8 cellular contexts compared by ENCODE assay signal in the genomic region with DNA sequence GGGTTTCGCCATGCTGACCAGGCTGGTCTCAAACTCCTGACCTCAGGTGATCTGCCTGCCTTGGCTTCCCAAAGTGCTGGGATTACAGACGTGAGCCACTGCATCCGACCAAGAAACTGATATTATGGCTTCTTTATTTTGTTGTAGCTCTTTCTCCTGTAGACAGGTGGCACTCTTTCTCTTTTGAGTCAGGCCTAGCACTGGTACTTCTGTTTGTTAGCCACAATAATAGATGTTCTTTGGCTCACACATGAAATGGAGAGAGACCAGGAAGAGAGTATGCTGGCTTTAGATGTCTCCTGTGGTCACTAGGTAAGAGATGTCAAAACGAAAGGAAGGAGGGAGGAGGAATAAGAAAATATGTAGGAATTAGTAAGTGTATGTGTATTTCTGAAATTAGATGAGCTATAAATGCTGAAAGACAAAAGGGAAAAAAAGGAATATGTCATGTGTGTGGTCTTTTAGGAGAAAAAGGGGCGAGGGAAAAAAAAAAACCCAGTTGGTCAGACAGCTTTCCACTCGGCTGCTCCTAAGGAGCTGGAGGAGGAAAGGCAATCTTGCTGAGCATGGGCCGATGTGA.
DNase-seq lines count a peak whose midpoint lies in the region; ATAC-seq and TF ChIP-seq lines count a peak whose summit lies in the region.

No MANE protein-coding gene starts in this region.

- CTCF ChIA-PET in activated CD4-positive, alpha-beta T cell treated with anti-CD3 and anti-CD28 coated beads for 36 hours (lab: Charles Lee): interaction anchor here (0.6 to 6.4 kb wide), 49 partner anchors 9 to 663 kb away, joined by 3 to 56 read pairs (median 4); no protein-coding TSS in a partner anchor

- H3K9me3 Mint-ChIP-seq in activated CD4-positive, alpha-beta T cell treated with anti-CD3 and anti-CD28 coated beads for 36 hours (ENCODE audit: low read depth): no peaks in the 10 kb centered on the region

- peaks cover 19% of the 10 kb centered on the region for H3K36me3 Mint-ChIP-seq in activated CD4-positive, alpha-beta T cell treated with anti-CD3 and anti-CD28 coated beads for 36 hours (ENCODE audit: low read depth)

- H3K36me3 ChIP-seq in heart right ventricle (peaks cover 0 to 100% (median 35%) of the 10 kb centered on the region in 9 donors), spleen (peaks cover 0 to 100% (median 62%) of the 10 kb centered on the region in 6 donors)

- H3K27me3 ChIP-seq in heart right ventricle (no peaks in the 10 kb centered on the region), spleen (replicated peaks in 1 of 7) (no peaks in the 10 kb centered on the region)

- intact Hi-C loops in activated CD4-positive, alpha-beta T cell treated with anti-CD3 and anti-CD28 coated beads for 36 hours (cut with DNase I, micrococcal nuclease): loop anchor here (1.0 to 10.0 kb wide), 3 partner anchors 43 to 723 kb away; no protein-coding TSS in a partner anchor
- intact Hi-C loops in heart right ventricle (cut with DNase I): loop anchor here in 4 of 10 donors (1.0 to 5.0 kb wide), 2 partner anchors 400 kb away; no protein-coding TSS in a partner anchor
- intact Hi-C loops in spleen (cut with DNase I; ENCODE audit: low total_unique reads): no loop called here

- peak; percentile 83 for ATAC-seq in activated CD4-positive, alpha-beta T cell treated with anti-CD3 and anti-CD28 coated beads for 36 hours
- ATAC-seq in heart right ventricle: peak in 7 of 8 donors; percentile 32 to 77 (median 47)

- H3K27ac ChIP-seq in VCaP (peak overlapping the region; percentile 22), heart right ventricle (no peak overlapping the region), spleen (no peak overlapping the region)

- H3K4me1 ChIP-seq in heart right ventricle (peaks cover 0 to 16% (median 0%) of the 10 kb centered on the region in 9 donors), spleen (no peaks in the 10 kb centered on the region)

- peak; percentile 80 for TF ChIP-seq CTCF in VCaP (conservative IDR thresholded peaks at IDR 0.05)
- peak in 8 of 9 donors; percentile 39 to 67 (median 62) for TF ChIP-seq CTCF in heart right ventricle (IDR thresholded peaks at IDR 0.05)
- peak; percentile 28 to 60 (median 45) for TF ChIP-seq CTCF in spleen (IDR thresholded peaks at IDR 0.05 in 8 of 11, conservative IDR thresholded peaks at IDR 0.05 in 3 of 11)

- POLR2A ChIA-PET in activated CD4-positive, alpha-beta T cell treated with anti-CD3 and anti-CD28 coated beads for 36 hours (lab: Charles Lee): interaction anchor here (0.6 kb wide), 1 partner anchor 47 kb away, joined by 4 read pairs; no protein-coding TSS in a partner anchor

- H3K27me3 Mint-ChIP-seq in activated CD4-positive, alpha-beta T cell treated with anti-CD3 and anti-CD28 coated beads for 36 hours: no peaks in the 10 kb centered on the region

- no peaks in the 10 kb centered on the region for H3K4me1 Mint-ChIP-seq in activated CD4-positive, alpha-beta T cell treated with anti-CD3 and anti-CD28 coated beads for 36 hours

- WGBS in heart right ventricle, 2 donors: 72% methylated on average over 7 of the region's 7 CpGs
- 76 to 85% (median 77%) methylated on average over 7 of the region's 7 CpGs for WGBS in spleen, 5 donors

- no peaks in the 10 kb centered on the region for H3K9me3 ChIP-seq in heart right ventricle
- H3K9me3 ChIP-seq in spleen: no peaks in the 10 kb centered on the region

- no peak overlapping the region for H3K4me3 ChIP-seq in heart right ventricle
- H3K4me3 ChIP-seq in spleen: no peak overlapping the region

- H3K4me3 Mint-ChIP-seq in activated CD4-positive, alpha-beta T cell treated with anti-CD3 and anti-CD28 coated beads for 36 hours: no peak overlapping the region

- DNase-seq in activated CD4-positive, alpha-beta T cell treated with anti-CD3 and anti-CD28 coated beads for 36 hours: no peak
- DNase-seq in activated CD4-positive, alpha-beta T cell treated with anti-CD3 and anti-CD28 coated beads for 1 hour: no peak
- DNase-seq in NCI-H1092 treated with DMSO at 0.1 percent for 48 hours (lab: John Stamatoyannopoulos, UW) (peak; percentile 52), heart right ventricle (no peak), spleen (no peak), NCI-H1048 (lab: John Stamatoyannopoulos, UW) (no peak)
- no peak for DNase-seq in stimulated activated CD4-positive, alpha-beta T cell treated with anti-CD3 and anti-CD28 coated beads, Interleukin-4, amount 100 ng/mL, for 24 hours

- H3K27ac Mint-ChIP-seq in activated CD4-positive, alpha-beta T cell treated with anti-CD3 and anti-CD28 coated beads for 36 hours: no peak overlapping the region

- TF ChIP-seq POLR2A in spleen (IDR thresholded peaks at IDR 0.05): no peak
